Comparison of ENCODE assay signal across 16 cellular contexts in the genomic region with DNA sequence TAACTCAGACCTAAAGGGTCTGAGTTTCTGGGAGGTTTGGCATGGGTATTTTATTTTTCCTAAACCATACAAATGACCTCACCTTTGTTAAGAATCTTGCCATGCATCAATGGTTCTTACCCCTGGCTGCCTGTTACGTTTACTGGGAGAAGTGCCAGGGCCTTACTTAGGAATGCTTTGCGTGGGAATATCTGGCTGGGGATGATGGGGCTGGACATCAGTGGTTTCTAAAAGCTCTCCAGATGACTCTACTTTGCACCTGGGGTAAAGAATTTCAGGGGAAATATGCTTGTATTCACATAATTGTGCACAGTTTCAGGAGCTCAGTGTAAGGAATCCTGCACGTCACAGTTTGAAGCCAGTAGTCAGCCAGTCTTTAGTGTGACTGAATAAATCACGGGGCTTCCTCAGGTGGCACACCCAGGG. TPM values are rescaled to one million over a fixed set of nuclear protein-coding genes. Genes with fewer than 3 reads are reported as not detected.
DNase-seq lines count a peak whose midpoint lies in the region; ATAC-seq, FAIRE-seq and TF ChIP-seq lines count a peak whose summit lies in the region.
"Had no signal": no experiment of that assay in that cellular context is flagged by ENCODE, and none has a peak within 500 bp of the region (broad histone marks: within the 10 kb centered on the region; RNA-seq: fewer than 3 reads in every experiment).

No MANE protein-coding gene starts in this region.

- H3K36me3 Mint-ChIP-seq in GM23338 (ENCODE audit: low read depth): no peaks in the 10 kb centered on the region
- H3K36me3 Mint-ChIP-seq in immature natural killer cell: no peaks in the 10 kb centered on the region

- peaks cover 15% of the 10 kb centered on the region; the same call in 1 of the 2 replicates for H3K9me2 ChIP-seq in GM23338 (ENCODE audit: insufficient read depth)

- DNase-seq in GM23338 (ENCODE audit: low spot score) (no peak), Panc1 (ENCODE audit: low read depth, low spot score) (no peak), retinal pigment epithelial cell (ENCODE audit: low read depth) (peak; percentile 94), hypothalamus (lab: John Stamatoyannopoulos, UW) (no peak), immature natural killer cell (no peak), HTR-8/SVneo (ENCODE audit: insufficient read length, low spot score) (no peak), BE2C (no peak)
- DNase-seq: activated CD4-positive, alpha-beta T cell treated with anti-CD3 and anti-CD28 coated beads, Interleukin-2, amount 50 U/mL, for 4 hours; activated naive CD4-positive, alpha-beta T cell treated with anti-CD3 and anti-CD28 coated beads for 36 hours; effector memory CD4-positive, alpha-beta T cell; NCI-H526; SW 1271 had no signal

- TF ChIP-seq CTCF in GM23338 (conservative IDR thresholded peaks at IDR 0.05; ENCODE audit: low read depth in 2 of 2) (no peak), Panc1 (IDR thresholded peaks at IDR 0.05) (no peak), retinal pigment epithelial cell (conservative IDR thresholded peaks at IDR 0.05; ENCODE audit: low read depth, low read length) (no peak), BE2C (IDR thresholded peaks at IDR 0.05; ENCODE audit: low read depth, low read length) (no peak)

- no peaks in the 10 kb centered on the region for H4K20me1 ChIP-seq in GM23338 (replicated peaks; ENCODE audit: insufficient read depth)

- H3K9me3 Mint-ChIP-seq in GM23338 (no peaks in the 10 kb centered on the region), immature natural killer cell (peaks cover 0 to 2% (median 1%) of the 10 kb centered on the region in 6 donors)
- H3K9me3 Mint-ChIP-seq: activated naive CD4-positive, alpha-beta T cell treated with anti-CD3 and anti-CD28 coated beads for 36 hours had no signal

- CTCF ChIA-PET in Panc1 (lab: Charles Lee): no interaction called here

- BruUV-seq in Panc1 (replicated peaks; lab: Mats Ljungman, UMichigan): no TSS peak

- H3K27me3 ChIP-seq in GM23338 (ENCODE audit: insufficient read depth): no peaks in the 10 kb centered on the region
- H3K27me3 ChIP-seq in Panc1 (ENCODE audit: control insufficient read depth, insufficient read depth, low read length): no peaks in the 10 kb centered on the region
- 0 out of 2 replicates have a peak, but pooled peaks cover 2% of the 10 kb centered on the region for H3K27me3 ChIP-seq in BE2C
- H3K27me3 ChIP-seq: pancreas had no signal

- H3K79me2 ChIP-seq in GM23338 (replicated peaks; ENCODE audit: insufficient read depth): no peaks in the 10 kb centered on the region

- H3K27ac ChIP-seq in GM23338 (ENCODE audit: low read depth) (no peak overlapping the region), Panc1 (ENCODE audit: low read length) (peak overlapping the region; percentile 9; the same call in 1 of the 2 replicates)
- H3K27ac ChIP-seq: pancreas had no signal

- no peaks in the 10 kb centered on the region for H3F3A ChIP-seq in GM23338 (replicated peaks; ENCODE audit: low read depth)

- peak overlapping the region; percentile 23; the same call in 1 of the 2 replicates for H2AFZ ChIP-seq in GM23338

- FAIRE-seq in HTR-8/SVneo (lab: Jason Lieb, UNC): no peak
- FAIRE-seq: K562, pancreas had no signal

- in situ Hi-C loops in Panc1 (cut with HindIII; ENCODE audit: low pct_unique_long_range_greater_than_20kb, low sequenced_read_pairs): no loop called here

- intact Hi-C loops in Panc1 (cut with micrococcal nuclease; ENCODE audit: unreplicated experiment): no loop called here

- H3K4me3 Mint-ChIP-seq in GM23338 (no peak overlapping the region), immature natural killer cell (no peak overlapping the region)
- H3K4me3 Mint-ChIP-seq: activated naive CD4-positive, alpha-beta T cell treated with anti-CD3 and anti-CD28 coated beads for 36 hours had no signal

- H3K36me3 ChIP-seq in GM23338 (ENCODE audit: insufficient read depth) (no peaks in the 10 kb centered on the region), Panc1 (ENCODE audit: control insufficient read depth, insufficient read depth, low read length) (no peaks in the 10 kb centered on the region), BE2C (no peaks in the 10 kb centered on the region)
- H3K36me3 ChIP-seq: pancreas had no signal

- H3K9me3 ChIP-seq in Panc1 (ENCODE audit: control insufficient read depth, insufficient read depth, low read depth, low read length): no peaks in the 10 kb centered on the region
- no peaks in the 10 kb centered on the region for H3K9me3 ChIP-seq in BE2C
- H3K9me3 ChIP-seq: pancreas had no signal

- H3K27me3 Mint-ChIP-seq in GM23338 (ENCODE audit: insufficient read depth, low read depth, poor library complexity) (peaks cover 7% of the 10 kb centered on the region), immature natural killer cell (ENCODE audit: low read depth in 3 of 3) (no peaks in the 10 kb centered on the region)

- H3K4me1 Mint-ChIP-seq in GM23338 (peaks cover 15% of the 10 kb centered on the region), immature natural killer cell (no peaks in the 10 kb centered on the region)

- POLR2A ChIA-PET in Panc1 (lab: Charles Lee): no interaction called here

- H3K4me1 ChIP-seq in GM23338 (ENCODE audit: insufficient read depth) (peaks cover 8% of the 10 kb centered on the region; the same call in 1 of the 2 replicates), Panc1 (ENCODE audit: control insufficient read depth, insufficient read depth, low read length) (no peaks in the 10 kb centered on the region), BE2C (no peaks in the 10 kb centered on the region)
- H3K4me1 ChIP-seq: pancreas had no signal

- no peak overlapping the region for H3K4me2 ChIP-seq in GM23338

- H3K27ac Mint-ChIP-seq in GM23338 (no peak overlapping the region), immature natural killer cell (no peak overlapping the region)
- H3K27ac Mint-ChIP-seq: activated naive CD4-positive, alpha-beta T cell treated with anti-CD3 and anti-CD28 coated beads for 36 hours had no signal

- no peak for ATAC-seq in GM23338
- ATAC-seq in Panc1: peak; percentile 62
- ATAC-seq in esophagus mucosa: peak; percentile 74
- ATAC-seq: K562 had no signal

- H3K4me3 ChIP-seq in GM23338 (no peak overlapping the region), Panc1 (ENCODE audit: low read depth in 2 of 2, low read length in 2 of 2) (no peak overlapping the region), retinal pigment epithelial cell (ENCODE audit: low read length) (no peak overlapping the region), BE2C (ENCODE audit: low read depth, low read length) (no peak overlapping the region)
- H3K4me3 ChIP-seq: K562, pancreas had no signal

TF ChIP-seq in GM23338, 12 proteins besides CTCF, POLR2A, EP300 and RAD21 (continues in another document):
- TF ChIP-seq EZH2phosphoT487 (IDR thresholded peaks at IDR 0.05; ENCODE audit: unreplicated experiment): no peak
- TF ChIP-seq, protein P1, sequence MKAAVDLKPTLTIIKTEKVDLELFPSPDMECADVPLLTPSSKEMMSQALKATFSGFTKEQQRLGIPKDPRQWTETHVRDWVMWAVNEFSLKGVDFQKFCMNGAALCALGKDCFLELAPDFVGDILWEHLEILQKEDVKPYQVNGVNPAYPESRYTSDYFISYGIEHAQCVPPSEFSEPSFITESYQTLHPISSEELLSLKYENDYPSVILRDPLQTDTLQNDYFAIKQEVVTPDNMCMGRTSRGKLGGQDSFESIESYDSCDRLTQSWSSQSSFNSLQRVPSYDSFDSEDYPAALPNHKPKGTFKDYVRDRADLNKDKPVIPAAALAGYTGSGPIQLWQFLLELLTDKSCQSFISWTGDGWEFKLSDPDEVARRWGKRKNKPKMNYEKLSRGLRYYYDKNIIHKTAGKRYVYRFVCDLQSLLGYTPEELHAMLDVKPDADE (IDR thresholded peaks at IDR 0.05): no peak
- TF ChIP-seq NANOG (IDR thresholded peaks at IDR 0.05; ENCODE audit: borderline replicate concordance): no peak
- no peak for TF ChIP-seq ZNF114 (CRISPR knock-in tag; IDR thresholded peaks at IDR 0.05)
- TF ChIP-seq STAT1 (IDR thresholded peaks at IDR 0.05; ENCODE audit: unreplicated experiment): no peak

RNA-seq across cellular contexts. Expression of gene DAW1, which starts 18.2 kb away (rescaled TPM):
- 0.47 and 2.0 TPM in 2 replicates for total RNA-seq in GM23338 (2014; rRNA removed; shearing (Covaris generic))
- polyA plus RNA-seq in GM23338 (2016; fragmentation: Nextera tagmentation; extraction: Ambion mirVana) (0.71 and 0.87 TPM in 2 replicates), immature natural killer cell (not detected)
- total RNA-seq in Panc1 (2021; ENCODE audit: unreplicated experiment) (0.26 TPM), esophagus mucosa (not detected)
- polyA plus RNA-seq in Panc1 (2012; ENCODE audit: insufficient read length): not detected
- polyA plus RNA-seq in BE2C (2012; ENCODE audit: insufficient read depth, insufficient read length, low read depth): not detected
- total RNA-seq: activated naive CD4-positive, alpha-beta T cell treated with anti-CD3 and anti-CD28 coated beads for 36 hours; K562 had no signal
- polyA plus RNA-seq: K562, pancreas had no signal

RNA-seq across cellular contexts. Expression of gene CCL20, which starts 39.6 kb away (rescaled TPM):
- total RNA-seq in GM23338 (2014; rRNA removed; shearing (Covaris generic)): not detected in 2 replicates
- polyA plus RNA-seq in GM23338 (2016; fragmentation: Nextera tagmentation; extraction: Ambion mirVana) (not detected in 2 replicates), immature natural killer cell (1 to 10 TPM in 1 of 3 donors, not detected in 2; 1.1 TPM)
- total RNA-seq in Panc1 (2021; ENCODE audit: unreplicated experiment) (not detected), esophagus mucosa (2.8 TPM)
- not detected for polyA plus RNA-seq in Panc1 (2012; ENCODE audit: insufficient read length)
- not detected for polyA plus RNA-seq in BE2C (2012; ENCODE audit: insufficient read depth, insufficient read length, low read depth)
- total RNA-seq: temporal lobe had no signal
- polyA plus RNA-seq: K562 had no signal
